1 cellular context compared by ENCODE assay signal in genomic region chr21:17512245-17513213, GRCh38.
A peak's percentile ranks its signal among the peaks of the same experiment; 100 is the strongest.
TF ChIP-seq lines count a peak whose summit lies in the region.

CXADR (plus strand) TSS chr21:17513043; CDS start chr21:17513130, 87 bp downstream.

TF ChIP-seq in HepG2, 621 proteins besides CTCF, POLR2A, EP300 and RAD21 (continued from another document and continues in another):
- TF ChIP-seq ZFYVE20 (CRISPR knock-in tag; IDR thresholded peaks at IDR 0.05; ENCODE audit: borderline replicate concordance, low read depth) = no peak
- peak; percentile 14; the same call in 1 of the 2 replicates for TF ChIP-seq SPEN (CRISPR knock-in tag; IDR thresholded peaks at IDR 0.05; ENCODE audit: low read depth)
- TF ChIP-seq ZKSCAN8 (CRISPR knock-in tag; IDR thresholded peaks at IDR 0.05; ENCODE audit: borderline replicate concordance) = peak; percentile 66; the same call in 1 of the 2 replicates
- peak; percentile 75; the same call in 1 of the 2 replicates for TF ChIP-seq HNRNPUL1 (IDR thresholded peaks at IDR 0.05; ENCODE audit: low read depth, low read length)
- TF ChIP-seq CHD2 (IDR thresholded peaks at IDR 0.05; ENCODE audit: low read depth, low read length) = peak; percentile 39; the same call in 1 of the 2 replicates
- TF ChIP-seq DPF2 (CRISPR knock-in tag; IDR thresholded peaks at IDR 0.05; ENCODE audit: borderline replicate concordance, low read depth) = no peak
- peak; percentile 89; the same call in 1 of the 2 replicates for TF ChIP-seq POGK (CRISPR knock-in tag; conservative IDR thresholded peaks at IDR 0.05)
- no peak for TF ChIP-seq ZNF20 (CRISPR knock-in tag; IDR thresholded peaks at IDR 0.05)
- peak; percentile 67 for TF ChIP-seq ZNF501 (CRISPR knock-in tag; IDR thresholded peaks at IDR 0.05)
- peak; percentile 74; the same call in 1 of the 2 replicates for TF ChIP-seq NAIF1 (CRISPR knock-in tag; IDR thresholded peaks at IDR 0.05; ENCODE audit: borderline replicate concordance)
- peak; percentile 76 for TF ChIP-seq THAP11 (CRISPR knock-in tag; IDR thresholded peaks at IDR 0.05)
- TF ChIP-seq SP5 (CRISPR knock-in tag; IDR thresholded peaks at IDR 0.05; ENCODE audit: borderline replicate concordance, low read depth) = peak; percentile 57; the same call in 1 of the 2 replicates
- no peak; the same call in 1 of the 2 replicates for TF ChIP-seq CBFB (CRISPR knock-in tag; IDR thresholded peaks at IDR 0.05)
- TF ChIP-seq, protein P1, sequence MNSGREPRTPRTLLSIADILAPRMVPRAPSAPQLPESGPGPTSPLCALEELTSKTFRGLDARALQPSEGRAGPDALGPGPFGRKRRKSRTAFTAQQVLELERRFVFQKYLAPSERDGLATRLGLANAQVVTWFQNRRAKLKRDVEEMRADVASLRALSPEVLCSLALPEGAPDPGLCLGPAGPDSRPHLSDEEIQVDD (CRISPR knock-in tag; IDR thresholded peaks at IDR 0.05; ENCODE audit: borderline replicate concordance) = no peak
- no peak; the same call in 1 of the 2 replicates for TF ChIP-seq CCDC6 (CRISPR knock-in tag; IDR thresholded peaks at IDR 0.05)
- peak; percentile 59 for TF ChIP-seq ZNF607 (CRISPR knock-in tag; IDR thresholded peaks at IDR 0.05; ENCODE audit: borderline replicate concordance)
- peak; percentile 64 for TF ChIP-seq PHF8 (CRISPR knock-in tag; IDR thresholded peaks at IDR 0.05)
- no peak for TF ChIP-seq MAFF (IDR thresholded peaks at IDR 0.05; ENCODE audit: low read depth, low read length)
- no peak for TF ChIP-seq WIZ (CRISPR knock-in tag; IDR thresholded peaks at IDR 0.05)
- no peak for TF ChIP-seq NFIB (CRISPR knock-in tag; IDR thresholded peaks at IDR 0.05; ENCODE audit: borderline replicate concordance)
- TF ChIP-seq, protein P2, sequence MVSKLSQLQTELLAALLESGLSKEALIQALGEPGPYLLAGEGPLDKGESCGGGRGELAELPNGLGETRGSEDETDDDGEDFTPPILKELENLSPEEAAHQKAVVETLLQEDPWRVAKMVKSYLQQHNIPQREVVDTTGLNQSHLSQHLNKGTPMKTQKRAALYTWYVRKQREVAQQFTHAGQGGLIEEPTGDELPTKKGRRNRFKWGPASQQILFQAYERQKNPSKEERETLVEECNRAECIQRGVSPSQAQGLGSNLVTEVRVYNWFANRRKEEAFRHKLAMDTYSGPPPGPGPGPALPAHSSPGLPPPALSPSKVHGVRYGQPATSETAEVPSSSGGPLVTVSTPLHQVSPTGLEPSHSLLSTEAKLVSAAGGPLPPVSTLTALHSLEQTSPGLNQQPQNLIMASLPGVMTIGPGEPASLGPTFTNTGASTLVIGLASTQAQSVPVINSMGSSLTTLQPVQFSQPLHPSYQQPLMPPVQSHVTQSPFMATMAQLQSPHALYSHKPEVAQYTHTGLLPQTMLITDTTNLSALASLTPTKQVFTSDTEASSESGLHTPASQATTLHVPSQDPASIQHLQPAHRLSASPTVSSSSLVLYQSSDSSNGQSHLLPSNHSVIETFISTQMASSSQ (IDR thresholded peaks at IDR 0.05; ENCODE audit: low read depth) = no peak
- TF ChIP-seq, protein P2 (CRISPR knock-in tag; IDR thresholded peaks at IDR 0.05; ENCODE audit: borderline replicate concordance) = peak; percentile 86; the same call in 1 of the 2 replicates
- TF ChIP-seq IKZF5 (CRISPR knock-in tag; IDR thresholded peaks at IDR 0.05) = 0 out of 2 replicates have a peak, but pooled peaks have one; percentile 16
- no peak for TF ChIP-seq ZNF292 (CRISPR knock-in tag; IDR thresholded peaks at IDR 0.05; ENCODE audit: borderline replicate concordance, low read depth)
- no peak; the same call in 1 of the 2 replicates for TF ChIP-seq ZNF329 (CRISPR knock-in tag; IDR thresholded peaks at IDR 0.05; ENCODE audit: low read depth)
- peak; percentile 88 for TF ChIP-seq ZNF788 (CRISPR knock-in tag; IDR thresholded peaks at IDR 0.05; ENCODE audit: borderline replicate concordance)
- peak; percentile 34 for TF ChIP-seq FOXA3 (CRISPR knock-in tag; IDR thresholded peaks at IDR 0.05)
- TF ChIP-seq ZNF792 (CRISPR knock-in tag; IDR thresholded peaks at IDR 0.05) = 0 out of 2 replicates have a peak, but pooled peaks have one; percentile 11
- no peak for TF ChIP-seq ZBTB20 (CRISPR knock-in tag; IDR thresholded peaks at IDR 0.05; ENCODE audit: borderline replicate concordance, low read depth)
- TF ChIP-seq ZNF121 (CRISPR knock-in tag; IDR thresholded peaks at IDR 0.05) = peak; percentile 33; the same call in 1 of the 2 replicates
- TF ChIP-seq YEATS4 (CRISPR knock-in tag; IDR thresholded peaks at IDR 0.05; ENCODE audit: borderline replicate concordance) = peak; percentile 67
- no peak for TF ChIP-seq TCF12 (IDR thresholded peaks at IDR 0.05)
- TF ChIP-seq TCF12 (CRISPR knock-in tag; IDR thresholded peaks at IDR 0.05) = 0 out of 2 replicates have a peak, but pooled peaks have one; percentile 58
- TF ChIP-seq RERE (CRISPR knock-in tag; IDR thresholded peaks at IDR 0.05; ENCODE audit: low read depth) = peak; percentile 46; the same call in 1 of the 2 replicates
- no peak for TF ChIP-seq TERF1 (CRISPR knock-in tag; IDR thresholded peaks at IDR 0.05)
- TF ChIP-seq, protein P3, sequence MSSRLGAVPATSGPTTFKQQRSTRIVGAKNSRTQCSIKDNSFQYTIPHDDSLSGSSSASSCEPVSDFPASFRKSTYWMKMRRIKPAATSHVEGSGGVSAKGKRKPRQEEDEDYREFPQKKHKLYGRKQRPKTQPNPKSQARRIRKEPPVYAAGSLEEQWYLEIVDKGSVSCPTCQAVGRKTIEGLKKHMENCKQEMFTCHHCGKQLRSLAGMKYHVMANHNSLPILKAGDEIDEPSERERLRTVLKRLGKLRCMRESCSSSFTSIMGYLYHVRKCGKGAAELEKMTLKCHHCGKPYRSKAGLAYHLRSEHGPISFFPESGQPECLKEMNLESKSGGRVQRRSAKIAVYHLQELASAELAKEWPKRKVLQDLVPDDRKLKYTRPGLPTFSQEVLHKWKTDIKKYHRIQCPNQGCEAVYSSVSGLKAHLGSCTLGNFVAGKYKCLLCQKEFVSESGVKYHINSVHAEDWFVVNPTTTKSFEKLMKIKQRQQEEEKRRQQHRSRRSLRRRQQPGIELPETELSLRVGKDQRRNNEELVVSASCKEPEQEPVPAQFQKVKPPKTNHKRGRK (CRISPR knock-in tag; IDR thresholded peaks at IDR 0.05) = no peak
- no peak; the same call in 1 of the 2 replicates for TF ChIP-seq ZNF234 (CRISPR knock-in tag; conservative IDR thresholded peaks at IDR 0.05)
- TF ChIP-seq SNAPC5 (CRISPR knock-in tag; IDR thresholded peaks at IDR 0.05; ENCODE audit: borderline replicate concordance) = no peak
- TF ChIP-seq CENPX (CRISPR knock-in tag; IDR thresholded peaks at IDR 0.05) = no peak
- TF ChIP-seq, protein P4, sequence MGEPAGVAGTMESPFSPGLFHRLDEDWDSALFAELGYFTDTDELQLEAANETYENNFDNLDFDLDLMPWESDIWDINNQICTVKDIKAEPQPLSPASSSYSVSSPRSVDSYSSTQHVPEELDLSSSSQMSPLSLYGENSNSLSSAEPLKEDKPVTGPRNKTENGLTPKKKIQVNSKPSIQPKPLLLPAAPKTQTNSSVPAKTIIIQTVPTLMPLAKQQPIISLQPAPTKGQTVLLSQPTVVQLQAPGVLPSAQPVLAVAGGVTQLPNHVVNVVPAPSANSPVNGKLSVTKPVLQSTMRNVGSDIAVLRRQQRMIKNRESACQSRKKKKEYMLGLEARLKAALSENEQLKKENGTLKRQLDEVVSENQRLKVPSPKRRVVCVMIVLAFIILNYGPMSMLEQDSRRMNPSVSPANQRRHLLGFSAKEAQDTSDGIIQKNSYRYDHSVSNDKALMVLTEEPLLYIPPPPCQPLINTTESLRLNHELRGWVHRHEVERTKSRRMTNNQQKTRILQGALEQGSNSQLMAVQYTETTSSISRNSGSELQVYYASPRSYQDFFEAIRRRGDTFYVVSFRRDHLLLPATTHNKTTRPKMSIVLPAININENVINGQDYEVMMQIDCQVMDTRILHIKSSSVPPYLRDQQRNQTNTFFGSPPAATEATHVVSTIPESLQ (CRISPR knock-in tag; conservative IDR thresholded peaks at IDR 0.05) = no peak
- TF ChIP-seq ZSCAN31 (CRISPR knock-in tag; IDR thresholded peaks at IDR 0.05; ENCODE audit: low read depth) = peak; percentile 38; the same call in 1 of the 2 replicates
- peak; percentile 44; the same call in 1 of the 2 replicates for TF ChIP-seq ZFX (CRISPR knock-in tag; IDR thresholded peaks at IDR 0.05; ENCODE audit: low read depth)
- TF ChIP-seq ZNF784 (CRISPR knock-in tag; IDR thresholded peaks at IDR 0.05; ENCODE audit: borderline replicate concordance) = no peak; the same call in 1 of the 2 replicates
- TF ChIP-seq SIX1 (CRISPR knock-in tag; IDR thresholded peaks at IDR 0.05; ENCODE audit: borderline replicate concordance) = no peak
